In genomic region chr4:185713272-185713671, GRCh38 we compare ENCODE assay signal across 20 cellular contexts.
DNase-seq lines count a peak whose midpoint lies in the region; ATAC-seq and TF ChIP-seq lines count a peak whose summit lies in the region.
"Had no signal": no experiment of that assay in that cellular context is flagged by ENCODE, and none has a peak within 500 bp of the region (broad histone marks: within the 10 kb centered on the region; RNA-seq: fewer than 3 reads in every experiment).

No MANE protein-coding gene starts in this region.

- no peak for TF ChIP-seq POLR2A in thyroid gland (IDR thresholded peaks at IDR 0.05)

- H2AFZ ChIP-seq in mammary epithelial cell (ENCODE audit: low read depth, low read length): no peak overlapping the region

- no peak overlapping the region for H3K9ac ChIP-seq in mammary epithelial cell (ENCODE audit: insufficient read depth, low read length)

- CTCF ChIA-PET in mammary epithelial cell (lab: Charles Lee; ENCODE audit: low non-redundant PET): no interaction called here

- DNase-seq in DMS53 (lab: John Stamatoyannopoulos, UW) (peak; percentile 8), DMS53 treated with DMSO at 0.1 percent for 48 hours (lab: John Stamatoyannopoulos, UW; ENCODE audit: unreplicated experiment) (no peak), mammary epithelial cell (peak; percentile 63), iris pigment epithelial cell (ENCODE audit: low read depth) (peak; percentile 89), thyroid gland (no peak), NCI-H187 treated with DMSO at 0.1 percent for 48 hours (lab: John Stamatoyannopoulos, UW) (no peak), NCI-H1105 treated with DMSO at 0.1 percent for 48 hours (lab: John Stamatoyannopoulos, UW) (no peak)
- no peak for DNase-seq in activated T-cell treated with anti-CD3 and anti-CD28 coated beads, Interleukin-2, amount 50 U/mL, for 72 hours
- DNase-seq: activated CD8-positive, alpha-beta T cell treated with anti-CD3 and anti-CD28 coated beads, Interleukin-2, amount 10 ng/mL, durations not matched to agents 7 days and 5 days; activated naive CD8-positive, alpha-beta T cell treated with anti-CD3 and anti-CD28 coated beads for 36 hours; activated T-cell treated with anti-CD3 and anti-CD28 coated beads, Interleukin-2, amount 50 U/mL, for 48 hours; effector memory CD8-positive, alpha-beta T cell; HFFc6; spleen; transverse colon had no signal

- no peak overlapping the region for H3K27ac Mint-ChIP-seq in activated T-cell treated with anti-CD3 and anti-CD28 coated beads, Interleukin-2, amount 50 U/mL, for 72 hours
- H3K27ac Mint-ChIP-seq: activated CD8-positive, alpha-beta T cell treated with anti-CD3 and anti-CD28 coated beads, Interleukin-2, amount 10 ng/mL, durations not matched to agents 7 days and 5 days; activated naive CD8-positive, alpha-beta T cell treated with anti-CD3 and anti-CD28 coated beads for 36 hours; CD14-positive monocyte; effector memory CD8-positive, alpha-beta T cell; HFFc6; WTC11 had no signal

- TF ChIP-seq CTCF in mammary epithelial cell (conservative IDR thresholded peaks at IDR 0.05 in 1 of 2, IDR thresholded peaks at IDR 0.05 in 1 of 2; ENCODE audit: extremely low read depth in 1 of 2, insufficient read depth in 1 of 2, low read depth in 1 of 2, low read length in 2 of 2) (no peak), thyroid gland (IDR thresholded peaks at IDR 0.05) (no peak)

- no peaks in the 10 kb centered on the region for H3K36me3 ChIP-seq in mammary epithelial cell (ENCODE audit: insufficient read depth, low read length)
- H3K36me3 ChIP-seq in thyroid gland: no peaks in the 10 kb centered on the region
- H3K36me3 ChIP-seq: gastroesophageal sphincter, spleen, transverse colon had no signal

- H3K4me1 Mint-ChIP-seq in activated T-cell treated with anti-CD3 and anti-CD28 coated beads, Interleukin-2, amount 50 U/mL, for 72 hours (ENCODE audit: low read depth): no peaks in the 10 kb centered on the region
- H3K4me1 Mint-ChIP-seq: activated naive CD8-positive, alpha-beta T cell treated with anti-CD3 and anti-CD28 coated beads for 36 hours; CD14-positive monocyte; central memory CD8-positive, alpha-beta T cell had no signal

- no peaks in the 10 kb centered on the region for H4K20me1 ChIP-seq in mammary epithelial cell (ENCODE audit: insufficient read depth, low read length)

- no peaks in the 10 kb centered on the region for H3K36me3 Mint-ChIP-seq in activated T-cell treated with anti-CD3 and anti-CD28 coated beads, Interleukin-2, amount 50 U/mL, for 72 hours (ENCODE audit: insufficient read depth in 2 of 2)
- H3K36me3 Mint-ChIP-seq: activated naive CD8-positive, alpha-beta T cell treated with anti-CD3 and anti-CD28 coated beads for 36 hours; CD14-positive monocyte had no signal

- H3K9me3 Mint-ChIP-seq in activated T-cell treated with anti-CD3 and anti-CD28 coated beads, Interleukin-2, amount 50 U/mL, for 72 hours: no peaks in the 10 kb centered on the region
- H3K9me3 Mint-ChIP-seq: activated naive CD8-positive, alpha-beta T cell treated with anti-CD3 and anti-CD28 coated beads for 36 hours; central memory CD8-positive, alpha-beta T cell; HFFc6 had no signal

- H3K27me3 Mint-ChIP-seq in activated T-cell treated with anti-CD3 and anti-CD28 coated beads, Interleukin-2, amount 50 U/mL, for 72 hours (ENCODE audit: low read depth): peaks cover 18% of the 10 kb centered on the region

- no peaks in the 10 kb centered on the region for H3K27me3 ChIP-seq in mammary epithelial cell (ENCODE audit: insufficient read depth, low read length)
- no peaks in the 10 kb centered on the region for H3K27me3 ChIP-seq in thyroid gland
- H3K27me3 ChIP-seq: gastroesophageal sphincter, spleen, transverse colon had no signal

- H3K4me3 ChIP-seq in mammary epithelial cell (replicated peaks in 1 of 3; ENCODE audit: insufficient read depth in 1 of 3, low read depth in 2 of 3, low read length in 3 of 3): no peak overlapping the region
- no peak overlapping the region for H3K4me3 ChIP-seq in thyroid gland (replicated peaks in 1 of 3)
- H3K4me3 ChIP-seq: gastroesophageal sphincter, spleen, transverse colon had no signal

- H3K27ac ChIP-seq in mammary epithelial cell (ENCODE audit: insufficient read depth, low read depth, low read length): no peak overlapping the region
- H3K27ac ChIP-seq in thyroid gland: peak overlapping the region in 2 of 3 donors; percentile 3 to 6
- H3K27ac ChIP-seq: 22Rv1, gastroesophageal sphincter, spleen, transverse colon had no signal

- no peak for ATAC-seq in activated T-cell treated with anti-CD3 and anti-CD28 coated beads, Interleukin-2, amount 50 U/mL, for 72 hours (replicated peaks in 1 of 2)
- ATAC-seq: activated CD8-positive, alpha-beta T cell treated with anti-CD3 and anti-CD28 coated beads, Interleukin-2, amount 10 ng/mL, durations not matched to agents 7 days and 5 days; effector memory CD8-positive, alpha-beta T cell; gastroesophageal sphincter had no signal

- dilution Hi-C loops in mammary epithelial cell (cut with HindIII; ENCODE audit: low sequenced_read_pairs): no loop called here

- no peak overlapping the region for H3K4me3 Mint-ChIP-seq in activated T-cell treated with anti-CD3 and anti-CD28 coated beads, Interleukin-2, amount 50 U/mL, for 72 hours
- H3K4me3 Mint-ChIP-seq: activated CD8-positive, alpha-beta T cell treated with anti-CD3 and anti-CD28 coated beads, Interleukin-2, amount 10 ng/mL, durations not matched to agents 7 days and 5 days; activated naive CD8-positive, alpha-beta T cell treated with anti-CD3 and anti-CD28 coated beads for 36 hours; CD14-positive monocyte; central memory CD8-positive, alpha-beta T cell; effector memory CD8-positive, alpha-beta T cell; HFFc6; WTC11 had no signal

- no TSS peak for BruUV-seq in mammary epithelial cell (replicated peaks; lab: Mats Ljungman, UMichigan)

- no peak overlapping the region for H3K4me2 ChIP-seq in mammary epithelial cell (ENCODE audit: insufficient read depth, low read depth, low read length)

- H3K79me2 ChIP-seq in mammary epithelial cell (ENCODE audit: insufficient read depth, low read length): no peaks in the 10 kb centered on the region

- WGBS in mammary epithelial cell (ENCODE audit: low coverage, missing lambda C conversion rate): 66% methylated on average over 5 of the region's 5 CpGs
- WGBS in thyroid gland, 2 donors: 73 to 75% methylated on average over 5 of the region's 5 CpGs

- intact Hi-C loops in mammary epithelial cell (cut with micrococcal nuclease): loop anchor here (2.0 kb wide), 1 partner anchor 18 kb away; no protein-coding TSS in a partner anchor
- intact Hi-C loops in thyroid gland (cut with DNase I): no loop called here

- H3K4me1 ChIP-seq in mammary epithelial cell (ENCODE audit: insufficient read depth, low read length): peaks cover 31% of the 10 kb centered on the region
- H3K4me1 ChIP-seq in thyroid gland: peaks cover 31 to 50% of the 10 kb centered on the region in 2 donors

- no peaks in the 10 kb centered on the region for H3K9me3 ChIP-seq in mammary epithelial cell (replicated peaks; ENCODE audit: insufficient read depth, low read length)
- no peaks in the 10 kb centered on the region for H3K9me3 ChIP-seq in thyroid gland
- H3K9me3 ChIP-seq: gastroesophageal sphincter, spleen, transverse colon had no signal

- in situ Hi-C loops in mammary epithelial cell (cut with MboI; ENCODE audit: low sequenced_read_pairs in 2 of 2): no loop called here

Comparison
In these comparisons a context has a peak if more than half of its experiments do, and no peak if none do; other contexts are left out.
1. DNase-seq: peak in DMS53 (single experiment), mammary epithelial cell (single experiment) and iris pigment epithelial cell (single experiment); none in DMS53 treated with DMSO at 0.1 percent for 48 hours (single experiment), thyroid gland (0 of 2), activated T-cell treated with anti-CD3 and anti-CD28 coated beads, Interleukin-2, amount 50 U/mL, for 72 hours (0 of 2), NCI-H187 treated with DMSO at 0.1 percent for 48 hours (single experiment) and NCI-H1105 treated with DMSO at 0.1 percent for 48 hours (single experiment).